Comparison of ENCODE assay signal across 8 cellular contexts in genomic region chrX:120603707-120604358, GRCh38. TPM values are rescaled to one million over a fixed set of nuclear protein-coding genes. Genes with fewer than 3 reads are reported as not detected.
DNase-seq lines count a peak whose midpoint lies in the region; ATAC-seq and TF ChIP-seq lines count a peak whose summit lies in the region.

Gene MCTS1 (plus strand): TSS chrX:120604101. CDS start chrX:120604237, 136 bp downstream.

- H3K9me3 Mint-ChIP-seq in activated CD4-positive, alpha-beta T cell treated with anti-CD3 and anti-CD28 coated beads, Interleukin-2, amount 10 ng/mL, durations not matched to agents 24 days and 14 days: no peaks in the 10 kb centered on the region

- peaks cover 1% of the 10 kb centered on the region for H3K27me3 Mint-ChIP-seq in activated CD4-positive, alpha-beta T cell treated with anti-CD3 and anti-CD28 coated beads, Interleukin-2, amount 10 ng/mL, durations not matched to agents 24 days and 14 days

- DNase-seq in BE2C: peak; percentile 84
- DNase-seq in GM19238 (ENCODE audit: insufficient read length, low spot score): peak; percentile 27
- DNase-seq in NCI-H524 treated with DMSO at 0.1 percent for 48 hours (lab: John Stamatoyannopoulos, UW): peak; percentile 97
- peak; percentile 94 for DNase-seq in activated CD4-positive, alpha-beta T cell treated with anti-CD3 and anti-CD28 coated beads, Interleukin-2, amount 10 ng/mL, durations not matched to agents 24 days and 14 days
- DNase-seq in dedifferentiated amniotic fluid mesenchymal stem cell (ENCODE audit: extremely low spot score): peak; percentile 85
- peak; percentile 96 for DNase-seq in left kidney (ENCODE audit: low read depth, low spot score)
- DNase-seq in stimulated activated CD4-positive, alpha-beta T cell treated with anti-CD3 and anti-CD28 coated beads, Interleukin-2, amount 100 ng/mL, for 24 hours: peak; percentile 74 to 77

- H3K27me3 ChIP-seq in BE2C: no peaks in the 10 kb centered on the region

- H3K36me3 ChIP-seq in BE2C: no peaks in the 10 kb centered on the region

- no peaks in the 10 kb centered on the region for H3K9me3 ChIP-seq in BE2C

- peak within 1 kb of the TSS; percentile 96 for H3K27ac Mint-ChIP-seq in activated CD4-positive, alpha-beta T cell treated with anti-CD3 and anti-CD28 coated beads, Interleukin-2, amount 10 ng/mL, durations not matched to agents 24 days and 14 days

- H3K4me1 ChIP-seq in BE2C: no peaks in the 10 kb centered on the region

- no peak for TF ChIP-seq CTCF in BE2C (IDR thresholded peaks at IDR 0.05; ENCODE audit: low read depth, low read length)

- peak; percentile 91 for ATAC-seq in HG03442 (IDR thresholded peaks at IDR 0.05; ENCODE audit: unreplicated experiment)

- H3K4me1 Mint-ChIP-seq in activated CD4-positive, alpha-beta T cell treated with anti-CD3 and anti-CD28 coated beads, Interleukin-2, amount 10 ng/mL, durations not matched to agents 24 days and 14 days: peaks cover 2% of the 10 kb centered on the region

- H3K4me3 Mint-ChIP-seq in activated CD4-positive, alpha-beta T cell treated with anti-CD3 and anti-CD28 coated beads, Interleukin-2, amount 10 ng/mL, durations not matched to agents 24 days and 14 days: peak within 1 kb of the TSS; percentile 97

- intact Hi-C loops in activated CD4-positive, alpha-beta T cell treated with anti-CD3 and anti-CD28 coated beads, Interleukin-2, amount 10 ng/mL, durations not matched to agents 24 days and 14 days (cut with micrococcal nuclease): loop anchor here (1.0 to 10.0 kb wide), 3 partner anchors 26 to 109 kb away; partner anchors contain the start of gene C1GALT1C1

- H3K4me3 ChIP-seq in BE2C (ENCODE audit: low read depth, low read length): peak within 1 kb of the TSS; percentile 76

- peaks cover 10% of the 10 kb centered on the region for H3K36me3 Mint-ChIP-seq in activated CD4-positive, alpha-beta T cell treated with anti-CD3 and anti-CD28 coated beads, Interleukin-2, amount 10 ng/mL, durations not matched to agents 24 days and 14 days (ENCODE audit: low read depth)

RNA-seq across cellular contexts. Expression of gene MCTS1, which starts in this region (rescaled TPM):
- 56.6 TPM for polyA plus RNA-seq in BE2C (2012; ENCODE audit: insufficient read depth, insufficient read length, low read depth)
- 78.5 and 79.0 TPM in 2 replicates for total RNA-seq in activated CD4-positive, alpha-beta T cell treated with anti-CD3 and anti-CD28 coated beads, Interleukin-2, amount 10 ng/mL, durations not matched to agents 24 days and 14 days

Comparison
In these comparisons a context has a peak if more than half of its experiments do, and no peak if none do; other contexts are left out.
1. Peak in every context shown above with its lines: DNase-seq, ATAC-seq and H3K4me3 ChIP-seq.
2. DNase-seq: peak in every context shown above with its lines; median percentile 97 in NCI-H524 treated with DMSO at 0.1 percent for 48 hours; 96 in left kidney; 94 in activated CD4-positive, alpha-beta T cell treated with anti-CD3 and anti-CD28 coated beads, Interleukin-2, amount 10 ng/mL, durations not matched to agents 24 days and 14 days; 85 in dedifferentiated amniotic fluid mesenchymal stem cell; 84 in BE2C; 76 in stimulated activated CD4-positive, alpha-beta T cell treated with anti-CD3 and anti-CD28 coated beads, Interleukin-2, amount 100 ng/mL, for 24 hours; 27 in GM19238.